In genomic region chr6:157068691-157069228, GRCh38 we compare ENCODE assay signal across 9 cellular contexts.
A peak's percentile ranks its signal among the peaks of the same experiment; 100 is the strongest.
DNase-seq lines count a peak whose midpoint lies in the region; ATAC-seq and TF ChIP-seq lines count a peak whose summit lies in the region.
"Had no signal": no experiment of that assay in that cellular context is flagged by ENCODE, and none has a peak within 500 bp of the region (broad histone marks: within the 10 kb centered on the region; RNA-seq: fewer than 3 reads in every experiment).

No MANE protein-coding gene starts in this region.

- no peaks in the 10 kb centered on the region for H3K27me3 Mint-ChIP-seq in activated CD4-positive, alpha-beta T cell treated with anti-CD3 and anti-CD28 coated beads, Interleukin-2, amount 10 ng/mL, durations not matched to agents 7 days and 5 days
- no peaks in the 10 kb centered on the region for H3K27me3 Mint-ChIP-seq in activated B cell treated with CpG ODN at 0.5 μM for 24 hours

- H3K36me3 ChIP-seq in ascending aorta, result no peaks in the 10 kb centered on the region

- H3K27ac ChIP-seq in caudate nucleus (ENCODE audit: low read depth, low read length), result no peak overlapping the region
- H3K27ac ChIP-seq in ascending aorta, result no peak overlapping the region

- no peaks in the 10 kb centered on the region for H3K9me3 Mint-ChIP-seq in activated CD4-positive, alpha-beta T cell treated with anti-CD3 and anti-CD28 coated beads, Interleukin-2, amount 10 ng/mL, durations not matched to agents 7 days and 5 days
- no peaks in the 10 kb centered on the region for H3K9me3 Mint-ChIP-seq in activated B cell treated with CpG ODN at 0.5 μM for 24 hours
- H3K9me3 Mint-ChIP-seq in stimulated activated effector memory CD8-positive, alpha-beta T cell treated with anti-CD3 and anti-CD28 coated beads, Interleukin-12 subunit alpha, Interleukin-12 subunit beta, amount 100 ng/mL, for 72 hours, result no peaks in the 10 kb centered on the region
- H3K9me3 Mint-ChIP-seq: neural crest cell had no signal

- no peak overlapping the region for H3K4me3 ChIP-seq in ascending aorta

- POLR2A ChIA-PET in activated CD4-positive, alpha-beta T cell treated with anti-CD3 and anti-CD28 coated beads, Interleukin-2, amount 10 ng/mL, durations not matched to agents 7 days and 5 days (lab: Charles Lee), result no interaction called here
- POLR2A ChIA-PET in activated B cell treated with CpG ODN at 0.5 μM for 24 hours (lab: Charles Lee), result interaction anchor here (0.7 to 2.2 kb wide), 5 partner anchors 11 to 250 kb away, joined by 3 to 7 read pairs (median 6); no protein-coding TSS in a partner anchor

- peak overlapping the region; percentile 32 for H3K27ac Mint-ChIP-seq in activated CD4-positive, alpha-beta T cell treated with anti-CD3 and anti-CD28 coated beads, Interleukin-2, amount 10 ng/mL, durations not matched to agents 7 days and 5 days
- H3K27ac Mint-ChIP-seq in activated B cell treated with CpG ODN at 0.5 μM for 24 hours, result peak overlapping the region; percentile 64
- H3K27ac Mint-ChIP-seq in stimulated activated effector memory CD8-positive, alpha-beta T cell treated with anti-CD3 and anti-CD28 coated beads, Interleukin-12 subunit alpha, Interleukin-12 subunit beta, amount 100 ng/mL, for 72 hours, result peak overlapping the region; percentile 30

- ATAC-seq in HG02973 (IDR thresholded peaks at IDR 0.05; ENCODE audit: unreplicated experiment) (peak; percentile 98), activated B cell treated with CpG ODN at 0.5 μM for 24 hours (ENCODE audit: low read depth) (peak; percentile 89)
- ATAC-seq in stimulated activated effector memory CD8-positive, alpha-beta T cell treated with anti-CD3 and anti-CD28 coated beads, Interleukin-12 subunit alpha, Interleukin-12 subunit beta, amount 100 ng/mL, for 72 hours, result peak; percentile 98

- H3K4me1 ChIP-seq in ascending aorta, result peaks cover 0 to 9% of the 10 kb centered on the region in 2 donors

- H3K9me3 ChIP-seq in ascending aorta, result no peaks in the 10 kb centered on the region

- peaks cover 7% of the 10 kb centered on the region for H3K36me3 Mint-ChIP-seq in activated CD4-positive, alpha-beta T cell treated with anti-CD3 and anti-CD28 coated beads, Interleukin-2, amount 10 ng/mL, durations not matched to agents 7 days and 5 days (ENCODE audit: low read depth)
- H3K36me3 Mint-ChIP-seq in activated B cell treated with CpG ODN at 0.5 μM for 24 hours (ENCODE audit: low read depth), result peaks cover 25% of the 10 kb centered on the region
- no peaks in the 10 kb centered on the region for H3K36me3 Mint-ChIP-seq in stimulated activated effector memory CD8-positive, alpha-beta T cell treated with anti-CD3 and anti-CD28 coated beads, Interleukin-12 subunit alpha, Interleukin-12 subunit beta, amount 100 ng/mL, for 72 hours

- peaks cover 28% of the 10 kb centered on the region for H3K4me1 Mint-ChIP-seq in activated CD4-positive, alpha-beta T cell treated with anti-CD3 and anti-CD28 coated beads, Interleukin-2, amount 10 ng/mL, durations not matched to agents 7 days and 5 days
- H3K4me1 Mint-ChIP-seq in activated B cell treated with CpG ODN at 0.5 μM for 24 hours, result peaks cover 78% of the 10 kb centered on the region
- peaks cover 45% of the 10 kb centered on the region for H3K4me1 Mint-ChIP-seq in stimulated activated effector memory CD8-positive, alpha-beta T cell treated with anti-CD3 and anti-CD28 coated beads, Interleukin-12 subunit alpha, Interleukin-12 subunit beta, amount 100 ng/mL, for 72 hours

- DNase-seq in activated CD4-positive, alpha-beta T cell treated with anti-CD3 and anti-CD28 coated beads, Interleukin-2, amount 10 ng/mL, durations not matched to agents 7 days and 5 days, result no peak
- DNase-seq in activated CD4-positive, alpha-beta T cell treated with anti-CD3 and anti-CD28 coated beads, Interleukin-2, amount 50 U/mL, for 48 hours, result no peak
- no peak for DNase-seq in activated B cell treated with CpG ODN at 0.5 μM for 24 hours
- DNase-seq in stimulated activated effector memory CD8-positive, alpha-beta T cell treated with anti-CD3 and anti-CD28 coated beads, Interleukin-12 subunit alpha, Interleukin-12 subunit beta, amount 100 ng/mL, for 72 hours (ENCODE audit: low spot score in 2 of 2), result no peak
- no peak for DNase-seq in caudate nucleus (lab: John Stamatoyannopoulos, UW)
- DNase-seq in ascending aorta (ENCODE audit: low spot score in 2 of 2), result no peak
- no peak for DNase-seq in NCI-H2171 treated with DMSO at 0.1 percent for 48 hours (lab: John Stamatoyannopoulos, UW)

- TF ChIP-seq CTCF in activated B cell treated with CpG ODN at 0.5 μM for 24 hours (IDR thresholded peaks at IDR 0.05) (no peak), ascending aorta (IDR thresholded peaks at IDR 0.05) (no peak)

- H3K27me3 ChIP-seq in ascending aorta, result no peaks in the 10 kb centered on the region

- no peak overlapping the region for H3K4me3 Mint-ChIP-seq in activated CD4-positive, alpha-beta T cell treated with anti-CD3 and anti-CD28 coated beads, Interleukin-2, amount 10 ng/mL, durations not matched to agents 7 days and 5 days
- H3K4me3 Mint-ChIP-seq in activated B cell treated with CpG ODN at 0.5 μM for 24 hours, result peak overlapping the region; percentile 29
- peak overlapping the region; percentile 35 for H3K4me3 Mint-ChIP-seq in stimulated activated effector memory CD8-positive, alpha-beta T cell treated with anti-CD3 and anti-CD28 coated beads, Interleukin-12 subunit alpha, Interleukin-12 subunit beta, amount 100 ng/mL, for 72 hours
- H3K4me3 Mint-ChIP-seq: neural crest cell had no signal

- intact Hi-C loops in activated B cell treated with CpG ODN at 0.5 μM for 24 hours (cut with micrococcal nuclease) (loop anchor here (1.0 to 2.0 kb wide), 5 partner anchors 11 to 46 kb away; no protein-coding TSS in a partner anchor), ascending aorta (cut with DNase I) (no loop called here)

- CTCF ChIA-PET in activated CD4-positive, alpha-beta T cell treated with anti-CD3 and anti-CD28 coated beads, Interleukin-2, amount 10 ng/mL, durations not matched to agents 7 days and 5 days (lab: Charles Lee), result interaction anchor here (0.6 to 1.6 kb wide), 4 partner anchors 11 to 123 kb away, joined by 3 to 6 read pairs (median 4); no protein-coding TSS in a partner anchor
- CTCF ChIA-PET in activated B cell treated with CpG ODN at 0.5 μM for 24 hours (lab: Charles Lee), result interaction anchor here (1.0 to 1.4 kb wide), 3 partner anchors 13 to 23 kb away, joined by 3 read pairs; no protein-coding TSS in a partner anchor
